Comparison of ENCODE assay signal across 7 cellular contexts in the genomic region with DNA sequence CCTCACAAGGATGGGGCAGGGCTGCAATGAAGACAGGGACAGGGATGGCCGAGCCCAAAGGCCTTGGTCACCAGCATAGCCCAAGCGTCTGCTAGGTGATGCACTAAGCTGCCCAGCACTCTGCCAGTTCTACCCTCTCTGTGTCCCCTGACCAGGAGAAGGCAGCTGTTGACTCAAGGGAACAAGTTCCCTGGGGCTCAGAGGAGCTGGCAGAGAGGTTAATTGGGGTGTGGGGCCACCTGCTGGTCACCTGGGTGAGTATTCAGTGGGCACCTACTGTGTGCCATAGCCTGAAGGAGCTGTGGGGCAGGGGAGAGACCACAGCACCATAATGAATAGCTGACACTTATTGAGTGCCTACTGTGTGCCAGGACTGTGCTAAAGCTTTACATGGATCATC. TPM values are rescaled to one million over a fixed set of nuclear protein-coding genes. Genes with fewer than 3 reads are reported as not detected.
DNase-seq lines count a peak whose midpoint lies in the region; ATAC-seq and TF ChIP-seq lines count a peak whose summit lies in the region.

No MANE protein-coding gene starts in this region.

- H3K27me3 ChIP-seq in kidney epithelial cell (ENCODE audit: control insufficient read depth, insufficient read depth, low read length), result no peaks in the 10 kb centered on the region

- ATAC-seq in GM21529 (IDR thresholded peaks at IDR 0.05; ENCODE audit: unreplicated experiment), result peak; percentile 55

- DNase-seq in SK-N-DZ (ENCODE audit: low spot score), result peak; percentile 44
- peak; percentile 14 for DNase-seq in activated naive CD8-positive, alpha-beta T cell treated with anti-CD3 and anti-CD28 coated beads, Interleukin-2, amount 50 U/mL, for 16 hours (ENCODE audit: low read depth, low spot score)
- DNase-seq in kidney epithelial cell (ENCODE audit: low read depth), result no peak
- peak; percentile 35 for DNase-seq in stimulated activated naive CD4-positive, alpha-beta T cell treated with Interleukin-2 at 50 U/mL for 16 hours (lab: John Stamatoyannopoulos, UW)
- DNase-seq in SIG-M5 (lab: John Stamatoyannopoulos, UW), result no peak
- DNase-seq in NCI-H2171 treated with DMSO at 0.1 percent for 48 hours (lab: John Stamatoyannopoulos, UW), result no peak

- no peaks in the 10 kb centered on the region for H3K36me3 ChIP-seq in kidney epithelial cell (ENCODE audit: control insufficient read depth, insufficient read depth, low read length)

- no peak overlapping the region for H3K4me3 ChIP-seq in kidney epithelial cell (ENCODE audit: low read depth, low read length)

- TF ChIP-seq CTCF in kidney epithelial cell (IDR thresholded peaks at IDR 0.05; ENCODE audit: insufficient read depth, low read length, poor library complexity, severe bottlenecking), result peak; percentile 57

RNA-seq across cellular contexts. Expression of gene DOCK3, which starts 22.0 kb away (rescaled TPM):
- polyA plus RNA-seq in SK-N-DZ (2014; cell fraction: cytosol; rRNA removed), result 1.4 and 2.9 TPM in 2 replicates
- polyA plus RNA-seq in SK-N-DZ (2014; cell fraction: nucleus; rRNA removed), result 7.7 and 13.9 TPM in 2 replicates
- total RNA-seq in kidney epithelial cell, result 1.4 and 1.7 TPM in 2 replicates

RNA-seq across cellular contexts. Expression of gene MAPKAPK3, which starts 35.8 kb away (rescaled TPM):
- 32.9 and 33.0 TPM in 2 replicates for polyA plus RNA-seq in SK-N-DZ (2014; cell fraction: cytosol; rRNA removed)
- polyA plus RNA-seq in SK-N-DZ (2014; cell fraction: nucleus; rRNA removed), result 17.7 and 25.3 TPM in 2 replicates
- 61.1 and 66.2 TPM in 2 replicates for total RNA-seq in kidney epithelial cell

RNA-seq across cellular contexts. Expression of gene CISH, which starts 41.1 kb away (rescaled TPM):
- 0.96 and 1.5 TPM in 2 replicates for polyA plus RNA-seq in SK-N-DZ (2014; cell fraction: cytosol; rRNA removed)
- 0.79 and 2.1 TPM in 2 replicates for polyA plus RNA-seq in SK-N-DZ (2014; cell fraction: nucleus; rRNA removed)
- total RNA-seq in kidney epithelial cell, result 3.8 and 4.8 TPM in 2 replicates

Comparison
In these comparisons a context has a peak if more than half of its experiments do, and no peak if none do; other contexts are left out.
1. DNase-seq: peak in SK-N-DZ (single experiment), activated naive CD8-positive, alpha-beta T cell treated with anti-CD3 and anti-CD28 coated beads, Interleukin-2, amount 50 U/mL, for 16 hours (single experiment) and stimulated activated naive CD4-positive, alpha-beta T cell treated with Interleukin-2 at 50 U/mL for 16 hours (single experiment); none in kidney epithelial cell (single experiment), SIG-M5 (single experiment) and NCI-H2171 treated with DMSO at 0.1 percent for 48 hours (single experiment).